In the genomic region with DNA sequence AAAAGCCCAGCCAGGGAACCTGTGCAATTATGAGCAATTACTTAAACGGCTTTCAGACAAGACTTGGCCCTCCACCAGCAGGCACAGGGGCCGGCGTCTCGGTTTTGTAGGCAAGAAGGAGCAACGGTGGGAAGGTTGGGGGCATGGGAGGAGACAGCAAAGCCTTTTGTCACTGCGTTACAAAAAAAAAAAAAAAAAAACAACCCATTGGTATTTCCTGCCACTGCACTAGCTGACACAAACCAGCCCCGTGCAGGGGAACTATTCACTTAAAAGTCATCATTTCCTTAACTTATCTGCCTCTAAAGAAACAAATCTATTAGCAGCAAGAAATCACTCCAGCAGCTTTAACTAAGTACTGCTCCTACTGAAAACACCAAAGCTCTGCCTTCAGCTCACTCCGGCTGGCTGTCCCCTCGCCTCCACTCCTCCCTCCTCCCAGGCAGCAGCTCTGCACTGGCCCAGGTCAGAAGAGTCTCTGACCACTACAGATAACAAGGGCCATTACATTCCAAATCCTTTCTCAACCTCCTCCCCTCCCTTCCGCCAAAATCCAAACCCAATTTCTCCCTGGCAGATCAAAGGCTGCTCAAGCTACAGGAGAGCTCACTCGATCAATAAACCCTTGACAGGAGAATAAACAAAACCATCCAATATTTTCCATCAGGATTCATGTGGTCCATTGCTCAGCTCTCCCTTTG, we compare ENCODE assay signal across 12 cellular contexts.
DNase-seq lines count a peak whose midpoint lies in the region; ATAC-seq and TF ChIP-seq lines count a peak whose summit lies in the region.
"Had no signal": no experiment of that assay in that cellular context is flagged by ENCODE, and none has a peak within 500 bp of the region (broad histone marks: within the 10 kb centered on the region; RNA-seq: fewer than 3 reads in every experiment).

No MANE protein-coding gene starts in this region.

- ATAC-seq in WTC11 (peak; percentile 93), HG02885 (IDR thresholded peaks at IDR 0.05; ENCODE audit: poor library complexity, unreplicated experiment) (no peak)

- H3K9me3 ChIP-seq in HEK293 (ENCODE audit: control insufficient read depth, insufficient read depth, low read depth, low read length) = no peaks in the 10 kb centered on the region
- H3K9me3 ChIP-seq in right atrium auricular region = no peaks in the 10 kb centered on the region

- H3K4me3 Mint-ChIP-seq in WTC11 (no peak overlapping the region), progenitor cell of endocrine pancreas (ENCODE audit: low read depth) (no peak overlapping the region)
- H3K4me3 Mint-ChIP-seq: CD4-positive, CD25-positive, alpha-beta regulatory T cell had no signal

- TF ChIP-seq CTCF in HEK293 (tag by site-specific recombination; IDR thresholded peaks at IDR 0.05) = no peak
- no peak for TF ChIP-seq CTCF in WTC11 (IDR thresholded peaks at IDR 0.05)
- TF ChIP-seq CTCF in right atrium auricular region (IDR thresholded peaks at IDR 0.05) = no peak
- no peak for TF ChIP-seq CTCF in progenitor cell of endocrine pancreas (IDR thresholded peaks at IDR 0.05; ENCODE audit: unreplicated experiment)

- POLR2A ChIA-PET in HEK293 (lab: Yijun Ruan, JAX) = no interaction called here
- POLR2A ChIA-PET in WTC11 (lab: Charles Lee) = no interaction called here

- H3K36me3 Mint-ChIP-seq in WTC11 (peaks cover 4% of the 10 kb centered on the region), progenitor cell of endocrine pancreas (ENCODE audit: insufficient read depth) (no peaks in the 10 kb centered on the region)
- H3K36me3 Mint-ChIP-seq: CD4-positive, CD25-positive, alpha-beta regulatory T cell had no signal

- H3K4me3 ChIP-seq in HEK293 (ENCODE audit: low read depth, low read length) (no peak overlapping the region), right atrium auricular region (no peak overlapping the region)

- H3K27me3 Mint-ChIP-seq in WTC11 (ENCODE audit: low read depth) (no peaks in the 10 kb centered on the region; the same call in 1 of the 2 replicates), progenitor cell of endocrine pancreas (peaks cover 36% of the 10 kb centered on the region)

- H3K27ac ChIP-seq in HEK293 (ENCODE audit: extremely low read depth, low read depth, low read length) (no peak overlapping the region), right atrium auricular region (peak overlapping the region in 1 of 2 donors; percentile 35)

- H3K4me1 Mint-ChIP-seq in WTC11 = peaks cover 18% of the 10 kb centered on the region
- peaks cover 11% of the 10 kb centered on the region for H3K4me1 Mint-ChIP-seq in progenitor cell of endocrine pancreas (ENCODE audit: low read depth)
- H3K4me1 Mint-ChIP-seq: CD4-positive, CD25-positive, alpha-beta regulatory T cell had no signal

- peaks cover 14% of the 10 kb centered on the region for H3K9me3 Mint-ChIP-seq in WTC11
- H3K9me3 Mint-ChIP-seq in progenitor cell of endocrine pancreas (ENCODE audit: low read depth) = peaks cover 4% of the 10 kb centered on the region

- H3K27ac Mint-ChIP-seq in WTC11 = peak overlapping the region; percentile 36; the same call in 1 of the 2 replicates
- peak overlapping the region; percentile 1 for H3K27ac Mint-ChIP-seq in progenitor cell of endocrine pancreas
- H3K27ac Mint-ChIP-seq: CD4-positive, CD25-positive, alpha-beta regulatory T cell had no signal

- H3K4me1 ChIP-seq in HEK293 (ENCODE audit: control insufficient read depth, insufficient read depth, low read length) (0 out of 2 replicates have a peak, but pooled peaks cover 3% of the 10 kb centered on the region), right atrium auricular region (peaks cover 0 to 7% of the 10 kb centered on the region in 2 donors)

- H3K36me3 ChIP-seq in HEK293 (ENCODE audit: control insufficient read depth in 2 of 2, insufficient read depth in 1 of 2, low read length in 2 of 2) = no peaks in the 10 kb centered on the region
- H3K36me3 ChIP-seq in right atrium auricular region = no peaks in the 10 kb centered on the region

- H3K27me3 ChIP-seq in right atrium auricular region = no peaks in the 10 kb centered on the region

- DNase-seq in WTC11 (ENCODE audit: low spot score) = no peak
- DNase-seq in right atrium auricular region (ENCODE audit: low spot score) = peak; percentile 63
- DNase-seq in progenitor cell of endocrine pancreas (ENCODE audit: low spot score, unreplicated experiment) = peak; percentile 13
- no peak for DNase-seq in NCI-H187 treated with DMSO at 0.1 percent for 48 hours (lab: John Stamatoyannopoulos, UW)
- no peak for DNase-seq in effector CD8-positive, alpha-beta T cell (lab: John Stamatoyannopoulos, UW)
- no peak for DNase-seq in 8988T
- DNase-seq: activated naive CD4-positive, alpha-beta T cell treated with Interleukin-2 at 50 U/mL for 16 hours; CD4-positive, CD25-positive, alpha-beta regulatory T cell; stimulated activated CD4-positive, alpha-beta T cell treated with anti-CD3 and anti-CD28 coated beads, Interleukin-12 subunit alpha, Interleukin-12 subunit beta, amount 100 ng/mL, for 4 hours; T1000 had no signal

- CTCF ChIA-PET in HEK293 (lab: Yijun Ruan, JAX) (no interaction called here), WTC11 (lab: Charles Lee) (interaction anchor here (0.6 to 2.0 kb wide), 4 partner anchors 37 to 232 kb away, joined by 3 to 12 read pairs (median 6); no protein-coding TSS in a partner anchor)

TF ChIP-seq in HEK293, 187 proteins besides CTCF, POLR2A, EP300 and RAD21:
- TF ChIP-seq IKZF3 (tag by site-specific recombination; IDR thresholded peaks at IDR 0.05) (no peak), ZNF621 (tag by site-specific recombination; IDR thresholded peaks at IDR 0.05) (no peak), ZNF837 (tag by site-specific recombination; IDR thresholded peaks at IDR 0.05) (no peak), ZNF341 (tag by site-specific recombination; IDR thresholded peaks at IDR 0.05; ENCODE audit: low read depth) (peak; percentile 30), ZNF785 (tag by site-specific recombination; IDR thresholded peaks at IDR 0.05) (no peak)
- TF ChIP-seq, protein P1, sequence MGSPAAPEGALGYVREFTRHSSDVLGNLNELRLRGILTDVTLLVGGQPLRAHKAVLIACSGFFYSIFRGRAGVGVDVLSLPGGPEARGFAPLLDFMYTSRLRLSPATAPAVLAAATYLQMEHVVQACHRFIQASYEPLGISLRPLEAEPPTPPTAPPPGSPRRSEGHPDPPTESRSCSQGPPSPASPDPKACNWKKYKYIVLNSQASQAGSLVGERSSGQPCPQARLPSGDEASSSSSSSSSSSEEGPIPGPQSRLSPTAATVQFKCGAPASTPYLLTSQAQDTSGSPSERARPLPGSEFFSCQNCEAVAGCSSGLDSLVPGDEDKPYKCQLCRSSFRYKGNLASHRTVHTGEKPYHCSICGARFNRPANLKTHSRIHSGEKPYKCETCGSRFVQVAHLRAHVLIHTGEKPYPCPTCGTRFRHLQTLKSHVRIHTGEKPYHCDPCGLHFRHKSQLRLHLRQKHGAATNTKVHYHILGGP (tag by site-specific recombination; IDR thresholded peaks at IDR 0.05) = no peak

TF ChIP-seq in WTC11, 78 proteins besides CTCF, POLR2A, EP300 and RAD21:
- TF ChIP-seq ZNF423 (CRISPR knock-in tag; IDR thresholded peaks at IDR 0.05) = no peak
- TF ChIP-seq PRRX2 (CRISPR knock-in tag; IDR thresholded peaks at IDR 0.05) = no peak
- TF ChIP-seq, protein P2, sequence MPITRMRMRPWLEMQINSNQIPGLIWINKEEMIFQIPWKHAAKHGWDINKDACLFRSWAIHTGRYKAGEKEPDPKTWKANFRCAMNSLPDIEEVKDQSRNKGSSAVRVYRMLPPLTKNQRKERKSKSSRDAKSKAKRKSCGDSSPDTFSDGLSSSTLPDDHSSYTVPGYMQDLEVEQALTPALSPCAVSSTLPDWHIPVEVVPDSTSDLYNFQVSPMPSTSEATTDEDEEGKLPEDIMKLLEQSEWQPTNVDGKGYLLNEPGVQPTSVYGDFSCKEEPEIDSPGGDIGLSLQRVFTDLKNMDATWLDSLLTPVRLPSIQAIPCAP (CRISPR knock-in tag; IDR thresholded peaks at IDR 0.05) = no peak
- TF ChIP-seq FOXJ3 (CRISPR knock-in tag; IDR thresholded peaks at IDR 0.05; ENCODE audit: borderline replicate concordance) = no peak

Comparison
In these comparisons a context has a peak if more than half of its experiments do, and no peak if none do; other contexts are left out.
1. DNase-seq: peak in right atrium auricular region (single experiment) and progenitor cell of endocrine pancreas (single experiment); none in WTC11 (single experiment), NCI-H187 treated with DMSO at 0.1 percent for 48 hours (single experiment), effector CD8-positive, alpha-beta T cell (single experiment) and 8988T (single experiment).